In the genomic region with DNA sequence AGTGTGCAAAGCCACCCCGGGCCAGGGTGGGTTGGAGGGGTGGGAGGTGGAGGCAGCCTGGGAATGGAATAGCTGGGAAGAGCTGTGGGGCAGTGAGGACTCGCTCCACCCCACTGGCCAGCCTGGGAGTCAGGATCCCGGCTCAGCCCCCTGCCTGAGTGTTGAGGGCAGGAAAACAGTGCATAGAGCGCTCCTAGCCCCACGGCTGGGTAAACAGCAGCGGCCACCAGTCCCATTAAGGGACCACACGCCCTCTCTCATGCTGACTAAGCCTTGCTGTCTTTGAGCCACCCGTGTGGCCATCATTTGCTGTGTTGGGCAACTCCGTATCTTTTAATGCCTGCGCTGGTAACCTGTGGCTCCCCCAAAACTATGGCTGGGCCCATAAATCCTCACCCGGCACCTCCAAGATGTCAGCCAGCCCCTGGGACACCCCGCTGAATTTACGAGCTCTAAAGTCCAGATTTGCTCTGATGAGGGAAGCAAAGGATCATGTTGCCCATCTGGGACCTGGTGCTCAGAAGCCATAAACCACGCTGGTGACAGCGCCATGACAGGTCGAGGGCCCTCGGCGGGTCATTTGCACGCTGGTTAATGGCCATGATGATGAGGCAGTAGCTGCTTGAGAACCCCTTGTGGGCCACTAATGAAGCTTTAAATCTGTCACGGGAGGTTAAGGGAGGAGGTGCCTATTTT, we compare ENCODE assay signal across 1 cellular context.
TF ChIP-seq lines count a peak whose summit lies in the region.

No MANE protein-coding gene starts in this region.

TF ChIP-seq in H1, 55 proteins besides CTCF, POLR2A, EP300 and RAD21 (continued from another document):
- TF ChIP-seq SAP30 (IDR thresholded peaks at IDR 0.05; ENCODE audit: insufficient read depth, insufficient replicate concordance, low read length) = no peak
- TF ChIP-seq JUN (IDR thresholded peaks at IDR 0.05; ENCODE audit: low read depth, low read length) = no peak
- no peak for TF ChIP-seq SP4 (IDR thresholded peaks at IDR 0.05; ENCODE audit: low read length)
